11 cellular contexts compared by ENCODE assay signal in genomic region chr18:11146238-11146946, GRCh38. TPM values are rescaled to one million over a fixed set of nuclear protein-coding genes. Genes with fewer than 3 reads are reported as not detected.
DNase-seq lines count a peak whose midpoint lies in the region; ATAC-seq, FAIRE-seq and TF ChIP-seq lines count a peak whose summit lies in the region.
"Had no signal": no experiment of that assay in that cellular context is flagged by ENCODE, and none has a peak within 500 bp of the region (broad histone marks: within the 10 kb centered on the region; RNA-seq: fewer than 3 reads in every experiment).

No MANE protein-coding gene starts in this region.

- H2AFZ ChIP-seq in GM23338, result no peak overlapping the region; the same call in 1 of the 2 replicates

- H3K79me2 ChIP-seq in GM23338 (replicated peaks; ENCODE audit: insufficient read depth), result no peaks in the 10 kb centered on the region

- H3K9me3 Mint-ChIP-seq in GM23338 (peaks cover 4% of the 10 kb centered on the region; the same call in 2 of the 3 replicates), Caco-2 (ENCODE audit: unreplicated experiment) (peaks cover 1% of the 10 kb centered on the region)
- H3K9me3 Mint-ChIP-seq: activated T-cell treated with anti-CD3 and anti-CD28 coated beads, Interleukin-2, amount 50 U/mL, for 24 hours had no signal

- H3K27ac Mint-ChIP-seq in GM23338, result no peak overlapping the region
- no peak overlapping the region for H3K27ac Mint-ChIP-seq in Caco-2 (ENCODE audit: unreplicated experiment)
- H3K27ac Mint-ChIP-seq: activated T-cell treated with anti-CD3 and anti-CD28 coated beads, Interleukin-2, amount 50 U/mL, for 24 hours had no signal

- H3K4me3 ChIP-seq in GM23338 (peak overlapping the region; percentile 65), iPS-20b (ENCODE audit: low read length) (peak overlapping the region; percentile 67), pancreas (no peak overlapping the region), Caco-2 (ENCODE audit: low read depth, low read length) (no peak overlapping the region)

- WGBS in pancreas, 2 donors, result 21 to 28% methylated on average over 18 of the region's 18 CpGs

- ATAC-seq in GM23338 (peak; percentile 16), pancreas (peak in 3 of 4 donors; percentile 51 to 78 (median 75)), GM18868 (IDR thresholded peaks at IDR 0.05; ENCODE audit: unreplicated experiment) (no peak)

- H3K9me3 ChIP-seq in iPS-20b (ENCODE audit: insufficient read depth, low read depth, low read length) (no peaks in the 10 kb centered on the region), pancreas (no peaks in the 10 kb centered on the region), Caco-2 (no peaks in the 10 kb centered on the region)

- DNase-seq in GM23338 (ENCODE audit: low spot score) (peak; percentile 50), ecto neural progenitor cell (ENCODE audit: low spot score) (peak; percentile 54), pancreas (peak in 4 of 6 donors; percentile 20 to 75 (median 54)), T-helper 9 cell (no peak), Caco-2 (no peak), SK-N-DZ (ENCODE audit: low spot score) (no peak)
- DNase-seq: activated T-cell treated with anti-CD3 and anti-CD28 coated beads, Interleukin-2, amount 50 U/mL, for 24 hours; NCI-H1930 had no signal

- POLR2A ChIA-PET in Caco-2 (lab: Charles Lee), result no interaction called here

- CTCF ChIA-PET in Caco-2 (lab: Charles Lee), result no interaction called here

- H3K36me3 Mint-ChIP-seq in GM23338 (ENCODE audit: low read depth) (peaks cover 5% of the 10 kb centered on the region), Caco-2 (ENCODE audit: insufficient read depth, unreplicated experiment) (no peaks in the 10 kb centered on the region)

- intact Hi-C loops in pancreas (cut with DNase I), result no loop called here
- intact Hi-C loops in Caco-2 (cut with micrococcal nuclease; ENCODE audit: unreplicated experiment), result no loop called here

- peak overlapping the region; percentile 77 for H3K4me3 Mint-ChIP-seq in GM23338
- no peak overlapping the region for H3K4me3 Mint-ChIP-seq in Caco-2 (ENCODE audit: unreplicated experiment)
- H3K4me3 Mint-ChIP-seq: activated T-cell treated with anti-CD3 and anti-CD28 coated beads, Interleukin-2, amount 50 U/mL, for 24 hours had no signal

- H3F3A ChIP-seq in GM23338 (replicated peaks; ENCODE audit: low read depth), result no peaks in the 10 kb centered on the region

- no peak for TF ChIP-seq CTCF in GM23338 (conservative IDR thresholded peaks at IDR 0.05; ENCODE audit: low read depth in 2 of 2)
- TF ChIP-seq CTCF in pancreas (IDR thresholded peaks at IDR 0.05), result no peak
- TF ChIP-seq CTCF in Caco-2 (IDR thresholded peaks at IDR 0.05; ENCODE audit: insufficient read depth in 1 of 2, low read depth in 1 of 2, low read length in 1 of 2, severe bottlenecking in 1 of 2, unreplicated experiment in 1 of 2), result no peak

- H3K4me1 ChIP-seq in GM23338 (ENCODE audit: insufficient read depth), result peaks cover 31% of the 10 kb centered on the region
- peaks cover 36% of the 10 kb centered on the region for H3K4me1 ChIP-seq in iPS-20b (ENCODE audit: insufficient read depth, low read length)
- H3K4me1 ChIP-seq in pancreas, result peaks cover 0 to 7% (median 0%) of the 10 kb centered on the region in 3 donors
- no peaks in the 10 kb centered on the region for H3K4me1 ChIP-seq in Caco-2

- no peak overlapping the region for H3K9ac ChIP-seq in iPS-20b (ENCODE audit: low read depth, low read length)

- H3K36me3 ChIP-seq in GM23338 (ENCODE audit: insufficient read depth) (no peaks in the 10 kb centered on the region), iPS-20b (ENCODE audit: insufficient read depth, low read depth, low read length) (no peaks in the 10 kb centered on the region), pancreas (no peaks in the 10 kb centered on the region), Caco-2 (ENCODE audit: control insufficient read depth, insufficient read depth, low read length) (no peaks in the 10 kb centered on the region)

- peaks cover 25% of the 10 kb centered on the region for H3K27me3 Mint-ChIP-seq in GM23338 (ENCODE audit: insufficient read depth, low read depth, poor library complexity)
- no peaks in the 10 kb centered on the region for H3K27me3 Mint-ChIP-seq in Caco-2 (ENCODE audit: insufficient read depth, unreplicated experiment)

- peak overlapping the region; percentile 86 for H3K4me2 ChIP-seq in GM23338

- FAIRE-seq in pancreas (lab: Jason Lieb, UNC), result no peak
- FAIRE-seq: endometrium had no signal

- peaks cover 44% of the 10 kb centered on the region for H3K4me1 Mint-ChIP-seq in GM23338
- peaks cover 7% of the 10 kb centered on the region for H3K4me1 Mint-ChIP-seq in Caco-2 (ENCODE audit: low read depth, unreplicated experiment)

- H3K9me2 ChIP-seq in GM23338 (ENCODE audit: insufficient read depth), result no peaks in the 10 kb centered on the region

- no TSS peak for BruUV-seq in Caco-2 (replicated peaks; lab: Mats Ljungman, UMichigan)

- H4K20me1 ChIP-seq in GM23338 (replicated peaks; ENCODE audit: insufficient read depth), result 0 out of 2 replicates have a peak, but pooled peaks cover 3% of the 10 kb centered on the region

- H3K27me3 ChIP-seq in GM23338 (ENCODE audit: insufficient read depth), result peaks cover 60% of the 10 kb centered on the region
- H3K27me3 ChIP-seq in iPS-20b (ENCODE audit: insufficient read depth, low read length), result peaks cover 67% of the 10 kb centered on the region
- H3K27me3 ChIP-seq in pancreas, result peaks cover 0 to 19% (median 5%) of the 10 kb centered on the region in 4 donors
- H3K27me3 ChIP-seq in Caco-2 (replicated peaks; ENCODE audit: control insufficient read depth, insufficient read depth, low read length), result no peaks in the 10 kb centered on the region

- no peak overlapping the region for H3K27ac ChIP-seq in GM23338 (ENCODE audit: low read depth)
- no peak overlapping the region for H3K27ac ChIP-seq in iPS-20b (ENCODE audit: low read length)
- H3K27ac ChIP-seq in pancreas, result no peak overlapping the region

TF ChIP-seq in GM23338, 12 proteins besides CTCF, POLR2A, EP300 and RAD21 (continues in another document):
- TF ChIP-seq EZH2 (IDR thresholded peaks at IDR 0.05; ENCODE audit: low read depth, unreplicated experiment) (peak; percentile 29), ZNF462 (CRISPR knock-in tag; IDR thresholded peaks at IDR 0.05) (no peak)

RNA-seq across cellular contexts. Expression of gene PIEZO2, which starts 3.0 kb away (rescaled TPM):
- total RNA-seq in GM23338 (2014; rRNA removed; shearing (Covaris generic)), result 8.2 and 15.0 TPM in 2 replicates
- 3.9 and 4.8 TPM in 2 replicates for polyA plus RNA-seq in GM23338 (2016; fragmentation: Nextera tagmentation; extraction: Ambion mirVana)
- 10 to 100 TPM in 1 of 6 donors, 1 to 10 TPM in 5; 1.1 to 11.1 (median 3.6) TPM for total RNA-seq in pancreas
- under 1 TPM; 0.38 to 0.96 TPM for polyA plus RNA-seq in pancreas
- 0.11 and 0.51 TPM in 2 replicates for total RNA-seq in Caco-2 (2022)
- polyA plus RNA-seq in SK-N-DZ (2014; cell fraction: cytosol; rRNA removed), result not detected in 2 replicates
- polyA plus RNA-seq in SK-N-DZ (2014; cell fraction: nucleus; rRNA removed), result not detected in 2 replicates

Comparison
In these comparisons a context has a peak if more than half of its experiments do, and no peak if none do; other contexts are left out.
1. DNase-seq: peak in GM23338 (single experiment), ecto neural progenitor cell (single experiment) and pancreas (4 of 6); none in T-helper 9 cell (single experiment), Caco-2 (0 of 2) and SK-N-DZ (single experiment).
2. H3K4me3 ChIP-seq: peak in GM23338 (single experiment) and iPS-20b (single experiment); none in pancreas (0 of 4) and Caco-2 (single experiment).